In genomic region chr5:133918731-133919130, GRCh38 we compare ENCODE assay signal across 17 cellular contexts. TPM values are rescaled to one million over a fixed set of nuclear protein-coding genes. Genes with fewer than 3 reads are reported as not detected.
A peak's percentile ranks its signal among the peaks of the same experiment; 100 is the strongest.
DNase-seq lines count a peak whose midpoint lies in the region; ATAC-seq and TF ChIP-seq lines count a peak whose summit lies in the region.
"Had no signal": no experiment of that assay in that cellular context is flagged by ENCODE, and none has a peak within 500 bp of the region (broad histone marks: within the 10 kb centered on the region; RNA-seq: fewer than 3 reads in every experiment).

No MANE protein-coding gene starts in this region.

- CTCF ChIA-PET in activated CD4-positive, alpha-beta memory T cell treated with anti-CD3 and anti-CD28 coated beads for 36 hours (lab: Charles Lee), result interaction anchor here (1.3 kb wide), 1 partner anchor 12 kb away, joined by 6 read pairs; no protein-coding TSS in a partner anchor
- CTCF ChIA-PET in activated CD4-positive, alpha-beta memory T cell treated with anti-CD3 and anti-CD28 coated beads, Interleukin-2, amount 10 ng/mL, durations not matched to agents 7 days and 5 days (lab: Charles Lee), result no interaction called here
- CTCF ChIA-PET in activated naive CD4-positive, alpha-beta T cell treated with anti-CD3 and anti-CD28 coated beads for 36 hours (lab: Charles Lee), result no interaction called here

- intact Hi-C loops in activated CD4-positive, alpha-beta memory T cell treated with anti-CD3 and anti-CD28 coated beads for 36 hours (cut with micrococcal nuclease), result loop anchor here (1.0 kb wide), 1 partner anchor 12 kb away; no protein-coding TSS in a partner anchor
- intact Hi-C loops in activated naive CD4-positive, alpha-beta T cell treated with anti-CD3 and anti-CD28 coated beads for 36 hours (cut with micrococcal nuclease), result no loop called here

- H3K4me3 Mint-ChIP-seq in activated CD4-positive, alpha-beta memory T cell treated with anti-CD3 and anti-CD28 coated beads for 36 hours, result no peak overlapping the region
- no peak overlapping the region for H3K4me3 Mint-ChIP-seq in activated CD4-positive, alpha-beta memory T cell treated with anti-CD3 and anti-CD28 coated beads, Interleukin-2, amount 10 ng/mL, durations not matched to agents 7 days and 5 days
- no peak overlapping the region for H3K4me3 Mint-ChIP-seq in activated T-helper 17 cell treated with anti-CD3 and anti-CD28 coated beads, Interleukin-2, amount 50 U/mL, for 72 hours
- no peak overlapping the region for H3K4me3 Mint-ChIP-seq in glutamatergic neuron (ENCODE audit: unreplicated experiment)
- H3K4me3 Mint-ChIP-seq in stimulated activated effector memory CD8-positive, alpha-beta T cell treated with anti-CD3 and anti-CD28 coated beads, Interleukin-12 subunit alpha, Interleukin-12 subunit beta, amount 100 ng/mL, for 72 hours, result no peak overlapping the region
- H3K4me3 Mint-ChIP-seq in activated naive CD4-positive, alpha-beta T cell treated with anti-CD3 and anti-CD28 coated beads for 36 hours, result no peak overlapping the region
- H3K4me3 Mint-ChIP-seq: CD4-positive, alpha-beta T cell; HFFc6 had no signal

- peak overlapping the region; percentile 64 for H3K27ac Mint-ChIP-seq in activated CD4-positive, alpha-beta memory T cell treated with anti-CD3 and anti-CD28 coated beads for 36 hours
- H3K27ac Mint-ChIP-seq in activated CD4-positive, alpha-beta memory T cell treated with anti-CD3 and anti-CD28 coated beads, Interleukin-2, amount 10 ng/mL, durations not matched to agents 7 days and 5 days, result no peak overlapping the region
- peak overlapping the region; percentile 69 for H3K27ac Mint-ChIP-seq in activated T-helper 17 cell treated with anti-CD3 and anti-CD28 coated beads, Interleukin-2, amount 50 U/mL, for 72 hours
- H3K27ac Mint-ChIP-seq in glutamatergic neuron (ENCODE audit: unreplicated experiment), result peak overlapping the region; percentile 3
- H3K27ac Mint-ChIP-seq in stimulated activated effector memory CD8-positive, alpha-beta T cell treated with anti-CD3 and anti-CD28 coated beads, Interleukin-12 subunit alpha, Interleukin-12 subunit beta, amount 100 ng/mL, for 72 hours, result no peak overlapping the region
- H3K27ac Mint-ChIP-seq in activated naive CD4-positive, alpha-beta T cell treated with anti-CD3 and anti-CD28 coated beads for 36 hours, result no peak overlapping the region
- H3K27ac Mint-ChIP-seq: CD4-positive, alpha-beta T cell; HFFc6; IgD-negative memory B cell had no signal

- ATAC-seq in activated T-helper 17 cell treated with anti-CD3 and anti-CD28 coated beads, Interleukin-2, amount 50 U/mL, for 72 hours (replicated peaks), result no peak
- ATAC-seq in stimulated activated effector memory CD8-positive, alpha-beta T cell treated with anti-CD3 and anti-CD28 coated beads, Interleukin-12 subunit alpha, Interleukin-12 subunit beta, amount 100 ng/mL, for 72 hours, result no peak
- ATAC-seq: GM12878 had no signal

- POLR2A ChIA-PET in activated CD4-positive, alpha-beta memory T cell treated with anti-CD3 and anti-CD28 coated beads for 36 hours (lab: Charles Lee), result no interaction called here
- POLR2A ChIA-PET in activated CD4-positive, alpha-beta memory T cell treated with anti-CD3 and anti-CD28 coated beads, Interleukin-2, amount 10 ng/mL, durations not matched to agents 7 days and 5 days (lab: Charles Lee), result no interaction called here

- H3K9me3 Mint-ChIP-seq in activated CD4-positive, alpha-beta memory T cell treated with anti-CD3 and anti-CD28 coated beads for 36 hours, result no peaks in the 10 kb centered on the region
- H3K9me3 Mint-ChIP-seq in activated CD4-positive, alpha-beta memory T cell treated with anti-CD3 and anti-CD28 coated beads, Interleukin-2, amount 10 ng/mL, durations not matched to agents 7 days and 5 days, result no peaks in the 10 kb centered on the region
- no peaks in the 10 kb centered on the region for H3K9me3 Mint-ChIP-seq in activated T-helper 17 cell treated with anti-CD3 and anti-CD28 coated beads, Interleukin-2, amount 50 U/mL, for 72 hours
- H3K9me3 Mint-ChIP-seq in glutamatergic neuron (ENCODE audit: unreplicated experiment), result peaks cover 9% of the 10 kb centered on the region
- no peaks in the 10 kb centered on the region for H3K9me3 Mint-ChIP-seq in stimulated activated effector memory CD8-positive, alpha-beta T cell treated with anti-CD3 and anti-CD28 coated beads, Interleukin-12 subunit alpha, Interleukin-12 subunit beta, amount 100 ng/mL, for 72 hours
- no peaks in the 10 kb centered on the region for H3K9me3 Mint-ChIP-seq in activated naive CD4-positive, alpha-beta T cell treated with anti-CD3 and anti-CD28 coated beads for 36 hours
- H3K9me3 Mint-ChIP-seq: CD4-positive, alpha-beta T cell; HFFc6; IgD-negative memory B cell had no signal

- DNase-seq in activated CD4-positive, alpha-beta memory T cell treated with anti-CD3 and anti-CD28 coated beads for 36 hours, result no peak
- no peak for DNase-seq in activated CD4-positive, alpha-beta memory T cell treated with anti-CD3 and anti-CD28 coated beads, Interleukin-2, amount 10 ng/mL, durations not matched to agents 7 days and 5 days
- no peak for DNase-seq in glutamatergic neuron
- DNase-seq in stimulated activated effector memory CD8-positive, alpha-beta T cell treated with anti-CD3 and anti-CD28 coated beads, Interleukin-12 subunit alpha, Interleukin-12 subunit beta, amount 100 ng/mL, for 72 hours (ENCODE audit: low spot score in 2 of 2), result no peak
- no peak for DNase-seq in NCI-H1092 treated with DMSO at 0.1 percent for 48 hours (lab: John Stamatoyannopoulos, UW)
- no peak for DNase-seq in activated naive CD4-positive, alpha-beta T cell treated with anti-CD3 and anti-CD28 coated beads for 36 hours
- DNase-seq: ACHN; C1 segment of cervical spinal cord; Calu3; CD4-positive, alpha-beta T cell; DMS 273 treated with DMSO at 0.1 percent for 48 hours; GOT3; HCEC 1CT; HFFc6 had no signal

- no peaks in the 10 kb centered on the region for H3K36me3 Mint-ChIP-seq in activated CD4-positive, alpha-beta memory T cell treated with anti-CD3 and anti-CD28 coated beads for 36 hours
- no peaks in the 10 kb centered on the region for H3K36me3 Mint-ChIP-seq in activated CD4-positive, alpha-beta memory T cell treated with anti-CD3 and anti-CD28 coated beads, Interleukin-2, amount 10 ng/mL, durations not matched to agents 7 days and 5 days (ENCODE audit: low read depth)
- no peaks in the 10 kb centered on the region for H3K36me3 Mint-ChIP-seq in activated T-helper 17 cell treated with anti-CD3 and anti-CD28 coated beads, Interleukin-2, amount 50 U/mL, for 72 hours (ENCODE audit: low read depth)
- no peaks in the 10 kb centered on the region for H3K36me3 Mint-ChIP-seq in glutamatergic neuron (ENCODE audit: unreplicated experiment)
- H3K36me3 Mint-ChIP-seq in stimulated activated effector memory CD8-positive, alpha-beta T cell treated with anti-CD3 and anti-CD28 coated beads, Interleukin-12 subunit alpha, Interleukin-12 subunit beta, amount 100 ng/mL, for 72 hours, result no peaks in the 10 kb centered on the region
- no peaks in the 10 kb centered on the region for H3K36me3 Mint-ChIP-seq in activated naive CD4-positive, alpha-beta T cell treated with anti-CD3 and anti-CD28 coated beads for 36 hours (ENCODE audit: low read depth)

- peaks cover 25% of the 10 kb centered on the region for H3K4me1 Mint-ChIP-seq in activated CD4-positive, alpha-beta memory T cell treated with anti-CD3 and anti-CD28 coated beads for 36 hours (ENCODE audit: low read depth)
- peaks cover 7% of the 10 kb centered on the region for H3K4me1 Mint-ChIP-seq in activated CD4-positive, alpha-beta memory T cell treated with anti-CD3 and anti-CD28 coated beads, Interleukin-2, amount 10 ng/mL, durations not matched to agents 7 days and 5 days
- peaks cover 12% of the 10 kb centered on the region for H3K4me1 Mint-ChIP-seq in activated T-helper 17 cell treated with anti-CD3 and anti-CD28 coated beads, Interleukin-2, amount 50 U/mL, for 72 hours
- peaks cover 18% of the 10 kb centered on the region for H3K4me1 Mint-ChIP-seq in glutamatergic neuron (ENCODE audit: low read depth, unreplicated experiment)
- H3K4me1 Mint-ChIP-seq in stimulated activated effector memory CD8-positive, alpha-beta T cell treated with anti-CD3 and anti-CD28 coated beads, Interleukin-12 subunit alpha, Interleukin-12 subunit beta, amount 100 ng/mL, for 72 hours, result no peaks in the 10 kb centered on the region
- H3K4me1 Mint-ChIP-seq in activated naive CD4-positive, alpha-beta T cell treated with anti-CD3 and anti-CD28 coated beads for 36 hours (ENCODE audit: low read depth), result peaks cover 14% of the 10 kb centered on the region

- no peak for TF ChIP-seq CTCF in glutamatergic neuron (IDR thresholded peaks at IDR 0.05; ENCODE audit: partially characterized antibody, unreplicated experiment)

- H3K27me3 Mint-ChIP-seq in activated CD4-positive, alpha-beta memory T cell treated with anti-CD3 and anti-CD28 coated beads for 36 hours, result no peaks in the 10 kb centered on the region
- no peaks in the 10 kb centered on the region for H3K27me3 Mint-ChIP-seq in activated CD4-positive, alpha-beta memory T cell treated with anti-CD3 and anti-CD28 coated beads, Interleukin-2, amount 10 ng/mL, durations not matched to agents 7 days and 5 days
- H3K27me3 Mint-ChIP-seq in activated T-helper 17 cell treated with anti-CD3 and anti-CD28 coated beads, Interleukin-2, amount 50 U/mL, for 72 hours, result no peaks in the 10 kb centered on the region
- no peaks in the 10 kb centered on the region for H3K27me3 Mint-ChIP-seq in glutamatergic neuron (ENCODE audit: unreplicated experiment)
- H3K27me3 Mint-ChIP-seq in activated naive CD4-positive, alpha-beta T cell treated with anti-CD3 and anti-CD28 coated beads for 36 hours (ENCODE audit: low read depth), result no peaks in the 10 kb centered on the region
- H3K27me3 Mint-ChIP-seq: CD4-positive, alpha-beta T cell; IgD-negative memory B cell had no signal

RNA-seq across cellular contexts. Expression of gene C5orf15, which starts 49.7 kb away (rescaled TPM):
- total RNA-seq in activated CD4-positive, alpha-beta memory T cell treated with anti-CD3 and anti-CD28 coated beads for 36 hours, result 10 to 100 TPM; 23.7 to 26.7 TPM
- total RNA-seq in activated CD4-positive, alpha-beta memory T cell treated with anti-CD3 and anti-CD28 coated beads, Interleukin-2, amount 10 ng/mL, durations not matched to agents 7 days and 5 days, result 10 to 100 TPM; 24.4 to 27.7 TPM
- 10 to 100 TPM; 17.9 to 36.8 TPM for total RNA-seq in activated T-helper 17 cell treated with anti-CD3 and anti-CD28 coated beads, Interleukin-2, amount 50 U/mL, for 72 hours
- total RNA-seq in glutamatergic neuron (ENCODE audit: unreplicated experiment), result 35.7 TPM
- total RNA-seq in activated naive CD4-positive, alpha-beta T cell treated with anti-CD3 and anti-CD28 coated beads for 36 hours, result 10 to 100 TPM; 18.1 to 18.6 TPM

Comparison
In these comparisons a context has a peak if more than half of its experiments do, and no peak if none do; other contexts are left out.
1. H3K27ac Mint-ChIP-seq: peak in activated CD4-positive, alpha-beta memory T cell treated with anti-CD3 and anti-CD28 coated beads for 36 hours (single experiment), activated T-helper 17 cell treated with anti-CD3 and anti-CD28 coated beads, Interleukin-2, amount 50 U/mL, for 72 hours (single experiment) and glutamatergic neuron (single experiment); none in activated CD4-positive, alpha-beta memory T cell treated with anti-CD3 and anti-CD28 coated beads, Interleukin-2, amount 10 ng/mL, durations not matched to agents 7 days and 5 days (single experiment), stimulated activated effector memory CD8-positive, alpha-beta T cell treated with anti-CD3 and anti-CD28 coated beads, Interleukin-12 subunit alpha, Interleukin-12 subunit beta, amount 100 ng/mL, for 72 hours (single experiment) and activated naive CD4-positive, alpha-beta T cell treated with anti-CD3 and anti-CD28 coated beads for 36 hours (single experiment).